Comparison of ENCODE assay signal across 1 cellular context in the genomic region with DNA sequence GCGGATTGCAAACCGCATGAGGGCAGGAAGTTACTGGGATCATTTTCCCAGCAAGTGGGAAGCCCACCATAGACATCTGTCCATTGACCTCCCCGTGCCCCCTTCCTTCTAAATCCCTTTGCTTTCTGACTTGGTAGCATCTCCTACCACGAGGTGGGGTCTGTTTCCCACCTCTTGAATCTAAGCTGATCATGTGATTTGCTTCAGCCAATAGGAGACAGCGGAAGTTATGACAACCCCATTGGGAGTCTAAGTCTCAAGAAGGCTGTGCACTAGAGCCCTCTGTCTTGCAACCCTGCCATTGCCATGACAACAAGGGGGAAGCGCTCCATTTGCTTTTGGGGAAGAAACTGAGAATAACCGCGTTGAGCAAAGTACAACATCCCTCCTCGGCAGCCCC.
A peak's percentile ranks its signal among the peaks of the same experiment; 100 is the strongest.
TF ChIP-seq lines count a peak whose summit lies in the region.

No MANE protein-coding gene starts in this region.

TF ChIP-seq in K562, 482 proteins besides CTCF, POLR2A, EP300 and RAD21 (continues in another document):
- TF ChIP-seq, protein P1, sequence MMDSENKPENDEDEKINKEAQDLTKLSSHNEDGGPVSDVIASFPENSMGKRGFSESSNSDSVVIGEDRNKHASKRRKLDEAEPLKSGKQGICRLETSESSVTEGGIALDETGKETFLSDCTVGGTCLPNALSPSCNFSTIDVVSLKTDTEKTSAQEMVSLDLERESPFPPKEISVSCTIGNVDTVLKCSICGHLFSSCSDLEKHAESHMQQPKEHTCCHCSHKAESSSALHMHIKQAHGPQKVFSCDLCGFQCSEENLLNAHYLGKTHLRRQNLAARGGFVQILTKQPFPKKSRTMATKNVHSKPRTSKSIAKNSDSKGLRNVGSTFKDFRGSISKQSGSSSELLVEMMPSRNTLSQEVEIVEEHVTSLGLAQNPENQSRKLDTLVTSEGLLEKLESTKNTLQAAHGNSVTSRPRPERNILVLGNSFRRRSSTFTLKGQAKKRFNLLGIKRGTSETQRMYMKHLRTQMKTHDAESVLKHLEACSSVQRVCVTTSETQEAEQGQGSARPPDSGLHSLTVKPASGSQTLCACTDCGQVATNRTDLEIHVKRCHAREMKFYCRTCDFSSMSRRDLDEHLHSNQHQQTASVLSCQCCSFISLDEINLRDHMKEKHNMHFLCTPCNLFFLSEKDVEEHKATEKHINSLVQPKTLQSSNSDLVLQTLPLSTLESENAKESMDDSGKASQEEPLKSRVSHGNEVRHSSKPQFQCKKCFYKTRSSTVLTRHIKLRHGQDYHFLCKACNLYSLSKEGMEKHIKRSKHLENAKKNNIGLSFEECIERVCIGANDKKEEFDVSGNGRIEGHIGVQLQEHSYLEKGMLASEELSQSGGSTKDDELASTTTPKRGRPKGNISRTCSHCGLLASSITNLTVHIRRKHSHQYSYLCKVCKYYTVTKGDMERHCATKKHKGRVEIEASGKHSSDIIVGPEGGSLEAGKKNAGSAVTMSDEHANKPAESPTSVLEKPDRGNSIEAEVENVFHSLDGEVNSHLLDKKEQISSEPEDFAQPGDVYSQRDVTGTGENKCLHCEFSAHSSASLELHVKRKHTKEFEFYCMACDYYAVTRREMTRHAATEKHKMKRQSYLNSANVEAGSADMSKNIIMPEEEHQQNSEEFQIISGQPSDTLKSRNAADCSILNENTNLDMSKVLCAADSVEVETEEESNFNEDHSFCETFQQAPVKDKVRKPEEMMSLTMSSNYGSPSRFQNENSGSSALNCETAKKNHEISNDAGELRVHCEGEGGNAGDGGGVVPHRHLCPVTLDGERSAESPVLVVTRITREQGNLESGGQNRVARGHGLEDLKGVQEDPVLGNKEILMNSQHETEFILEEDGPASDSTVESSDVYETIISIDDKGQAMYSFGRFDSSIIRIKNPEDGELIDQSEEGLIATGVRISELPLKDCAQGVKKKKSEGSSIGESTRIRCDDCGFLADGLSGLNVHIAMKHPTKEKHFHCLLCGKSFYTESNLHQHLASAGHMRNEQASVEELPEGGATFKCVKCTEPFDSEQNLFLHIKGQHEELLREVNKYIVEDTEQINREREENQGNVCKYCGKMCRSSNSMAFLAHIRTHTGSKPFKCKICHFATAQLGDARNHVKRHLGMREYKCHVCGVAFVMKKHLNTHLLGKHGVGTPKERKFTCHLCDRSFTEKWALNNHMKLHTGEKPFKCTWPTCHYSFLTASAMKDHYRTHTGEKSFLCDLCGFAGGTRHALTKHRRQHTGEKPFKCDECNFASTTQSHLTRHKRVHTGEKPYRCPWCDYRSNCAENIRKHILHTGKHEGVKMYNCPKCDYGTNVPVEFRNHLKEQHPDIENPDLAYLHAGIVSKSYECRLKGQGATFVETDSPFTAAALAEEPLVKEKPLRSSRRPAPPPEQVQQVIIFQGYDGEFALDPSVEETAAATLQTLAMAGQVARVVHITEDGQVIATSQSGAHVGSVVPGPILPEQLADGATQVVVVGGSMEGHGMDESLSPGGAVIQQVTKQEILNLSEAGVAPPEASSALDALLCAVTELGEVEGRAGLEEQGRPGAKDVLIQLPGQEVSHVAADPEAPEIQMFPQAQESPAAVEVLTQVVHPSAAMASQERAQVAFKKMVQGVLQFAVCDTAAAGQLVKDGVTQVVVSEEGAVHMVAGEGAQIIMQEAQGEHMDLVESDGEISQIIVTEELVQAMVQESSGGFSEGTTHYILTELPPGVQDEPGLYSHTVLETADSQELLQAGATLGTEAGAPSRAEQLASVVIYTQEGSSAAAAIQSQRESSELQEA (IDR thresholded peaks at IDR 0.05; ENCODE audit: low read depth) = no peak
- TF ChIP-seq MCM5 (IDR thresholded peaks at IDR 0.05; ENCODE audit: low read depth) (no peak), KAT8 (IDR thresholded peaks at IDR 0.05; ENCODE audit: low read depth) (no peak), LCOR (CRISPR knock-in tag; IDR thresholded peaks at IDR 0.05) (no peak), ZNF274 (IDR thresholded peaks at IDR 0.05; ENCODE audit: borderline replicate concordance, low read depth, low read length) (no peak), PHB (CRISPR knock-in tag; IDR thresholded peaks at IDR 0.05) (no peak), BMI1 (IDR thresholded peaks at IDR 0.05; ENCODE audit: low read length) (no peak), SP2 (IDR thresholded peaks at IDR 0.05; ENCODE audit: extremely low read depth, low read depth, low read length, poor library complexity, severe bottlenecking) (no peak), ZNF668 (CRISPR knock-in tag; IDR thresholded peaks at IDR 0.05) (no peak), ZNF436 (CRISPR knock-in tag; IDR thresholded peaks at IDR 0.05) (no peak), CCNT2 (IDR thresholded peaks at IDR 0.05; ENCODE audit: borderline replicate concordance, extremely low read depth, insufficient read length, low read depth, low read length) (no peak), NCOA2 (IDR thresholded peaks at IDR 0.05; ENCODE audit: partially characterized antibody in 2 of 2) (no peak), NFYB (IDR thresholded peaks at IDR 0.05; ENCODE audit: extremely low read depth, insufficient read length) (peak; percentile 58), ZNF644 (tag; IDR thresholded peaks at IDR 0.05; ENCODE audit: low read depth) (no peak), KLF6 (CRISPR knock-in tag; IDR thresholded peaks at IDR 0.05; ENCODE audit: borderline replicate concordance) (no peak), ZSCAN29 (IDR thresholded peaks at IDR 0.05) (no peak), ZNF316 (IDR thresholded peaks at IDR 0.05) (peak; percentile 55), RAD51 (IDR thresholded peaks at IDR 0.05; ENCODE audit: borderline replicate concordance, low read depth) (0 out of 2 replicates have a peak, but pooled peaks have one; percentile 33), L3MBTL2 (IDR thresholded peaks at IDR 0.05) (peak; percentile 46; the same call in 1 of the 2 replicates), MBD2 (IDR thresholded peaks at IDR 0.05; ENCODE audit: borderline replicate concordance, low read depth) (no peak), ZNF41 (CRISPR knock-in tag; conservative IDR thresholded peaks at IDR 0.05) (no peak), RFX1 (IDR thresholded peaks at IDR 0.05) (peak; percentile 65), SUPT5H (IDR thresholded peaks at IDR 0.05) (no peak), NCOA4 (IDR thresholded peaks at IDR 0.05; ENCODE audit: partially characterized antibody) (no peak), RFX5 (IDR thresholded peaks at IDR 0.05; ENCODE audit: low read depth, low read length) (no peak), ZNF408 (CRISPR knock-in tag; IDR thresholded peaks at IDR 0.05; ENCODE audit: low read depth) (no peak), ZNF778 (CRISPR knock-in tag; IDR thresholded peaks at IDR 0.05) (no peak)
- TF ChIP-seq, protein P2, sequence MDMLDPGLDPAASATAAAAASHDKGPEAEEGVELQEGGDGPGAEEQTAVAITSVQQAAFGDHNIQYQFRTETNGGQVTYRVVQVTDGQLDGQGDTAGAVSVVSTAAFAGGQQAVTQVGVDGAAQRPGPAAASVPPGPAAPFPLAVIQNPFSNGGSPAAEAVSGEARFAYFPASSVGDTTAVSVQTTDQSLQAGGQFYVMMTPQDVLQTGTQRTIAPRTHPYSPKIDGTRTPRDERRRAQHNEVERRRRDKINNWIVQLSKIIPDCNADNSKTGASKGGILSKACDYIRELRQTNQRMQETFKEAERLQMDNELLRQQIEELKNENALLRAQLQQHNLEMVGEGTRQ (CRISPR knock-in tag; IDR thresholded peaks at IDR 0.05) = 0 out of 2 replicates have a peak, but pooled peaks have one; percentile 21
- TF ChIP-seq, protein P3, sequence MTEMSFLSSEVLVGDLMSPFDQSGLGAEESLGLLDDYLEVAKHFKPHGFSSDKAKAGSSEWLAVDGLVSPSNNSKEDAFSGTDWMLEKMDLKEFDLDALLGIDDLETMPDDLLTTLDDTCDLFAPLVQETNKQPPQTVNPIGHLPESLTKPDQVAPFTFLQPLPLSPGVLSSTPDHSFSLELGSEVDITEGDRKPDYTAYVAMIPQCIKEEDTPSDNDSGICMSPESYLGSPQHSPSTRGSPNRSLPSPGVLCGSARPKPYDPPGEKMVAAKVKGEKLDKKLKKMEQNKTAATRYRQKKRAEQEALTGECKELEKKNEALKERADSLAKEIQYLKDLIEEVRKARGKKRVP (CRISPR knock-in tag; IDR thresholded peaks at IDR 0.05) = no peak
- TF ChIP-seq, protein P4, sequence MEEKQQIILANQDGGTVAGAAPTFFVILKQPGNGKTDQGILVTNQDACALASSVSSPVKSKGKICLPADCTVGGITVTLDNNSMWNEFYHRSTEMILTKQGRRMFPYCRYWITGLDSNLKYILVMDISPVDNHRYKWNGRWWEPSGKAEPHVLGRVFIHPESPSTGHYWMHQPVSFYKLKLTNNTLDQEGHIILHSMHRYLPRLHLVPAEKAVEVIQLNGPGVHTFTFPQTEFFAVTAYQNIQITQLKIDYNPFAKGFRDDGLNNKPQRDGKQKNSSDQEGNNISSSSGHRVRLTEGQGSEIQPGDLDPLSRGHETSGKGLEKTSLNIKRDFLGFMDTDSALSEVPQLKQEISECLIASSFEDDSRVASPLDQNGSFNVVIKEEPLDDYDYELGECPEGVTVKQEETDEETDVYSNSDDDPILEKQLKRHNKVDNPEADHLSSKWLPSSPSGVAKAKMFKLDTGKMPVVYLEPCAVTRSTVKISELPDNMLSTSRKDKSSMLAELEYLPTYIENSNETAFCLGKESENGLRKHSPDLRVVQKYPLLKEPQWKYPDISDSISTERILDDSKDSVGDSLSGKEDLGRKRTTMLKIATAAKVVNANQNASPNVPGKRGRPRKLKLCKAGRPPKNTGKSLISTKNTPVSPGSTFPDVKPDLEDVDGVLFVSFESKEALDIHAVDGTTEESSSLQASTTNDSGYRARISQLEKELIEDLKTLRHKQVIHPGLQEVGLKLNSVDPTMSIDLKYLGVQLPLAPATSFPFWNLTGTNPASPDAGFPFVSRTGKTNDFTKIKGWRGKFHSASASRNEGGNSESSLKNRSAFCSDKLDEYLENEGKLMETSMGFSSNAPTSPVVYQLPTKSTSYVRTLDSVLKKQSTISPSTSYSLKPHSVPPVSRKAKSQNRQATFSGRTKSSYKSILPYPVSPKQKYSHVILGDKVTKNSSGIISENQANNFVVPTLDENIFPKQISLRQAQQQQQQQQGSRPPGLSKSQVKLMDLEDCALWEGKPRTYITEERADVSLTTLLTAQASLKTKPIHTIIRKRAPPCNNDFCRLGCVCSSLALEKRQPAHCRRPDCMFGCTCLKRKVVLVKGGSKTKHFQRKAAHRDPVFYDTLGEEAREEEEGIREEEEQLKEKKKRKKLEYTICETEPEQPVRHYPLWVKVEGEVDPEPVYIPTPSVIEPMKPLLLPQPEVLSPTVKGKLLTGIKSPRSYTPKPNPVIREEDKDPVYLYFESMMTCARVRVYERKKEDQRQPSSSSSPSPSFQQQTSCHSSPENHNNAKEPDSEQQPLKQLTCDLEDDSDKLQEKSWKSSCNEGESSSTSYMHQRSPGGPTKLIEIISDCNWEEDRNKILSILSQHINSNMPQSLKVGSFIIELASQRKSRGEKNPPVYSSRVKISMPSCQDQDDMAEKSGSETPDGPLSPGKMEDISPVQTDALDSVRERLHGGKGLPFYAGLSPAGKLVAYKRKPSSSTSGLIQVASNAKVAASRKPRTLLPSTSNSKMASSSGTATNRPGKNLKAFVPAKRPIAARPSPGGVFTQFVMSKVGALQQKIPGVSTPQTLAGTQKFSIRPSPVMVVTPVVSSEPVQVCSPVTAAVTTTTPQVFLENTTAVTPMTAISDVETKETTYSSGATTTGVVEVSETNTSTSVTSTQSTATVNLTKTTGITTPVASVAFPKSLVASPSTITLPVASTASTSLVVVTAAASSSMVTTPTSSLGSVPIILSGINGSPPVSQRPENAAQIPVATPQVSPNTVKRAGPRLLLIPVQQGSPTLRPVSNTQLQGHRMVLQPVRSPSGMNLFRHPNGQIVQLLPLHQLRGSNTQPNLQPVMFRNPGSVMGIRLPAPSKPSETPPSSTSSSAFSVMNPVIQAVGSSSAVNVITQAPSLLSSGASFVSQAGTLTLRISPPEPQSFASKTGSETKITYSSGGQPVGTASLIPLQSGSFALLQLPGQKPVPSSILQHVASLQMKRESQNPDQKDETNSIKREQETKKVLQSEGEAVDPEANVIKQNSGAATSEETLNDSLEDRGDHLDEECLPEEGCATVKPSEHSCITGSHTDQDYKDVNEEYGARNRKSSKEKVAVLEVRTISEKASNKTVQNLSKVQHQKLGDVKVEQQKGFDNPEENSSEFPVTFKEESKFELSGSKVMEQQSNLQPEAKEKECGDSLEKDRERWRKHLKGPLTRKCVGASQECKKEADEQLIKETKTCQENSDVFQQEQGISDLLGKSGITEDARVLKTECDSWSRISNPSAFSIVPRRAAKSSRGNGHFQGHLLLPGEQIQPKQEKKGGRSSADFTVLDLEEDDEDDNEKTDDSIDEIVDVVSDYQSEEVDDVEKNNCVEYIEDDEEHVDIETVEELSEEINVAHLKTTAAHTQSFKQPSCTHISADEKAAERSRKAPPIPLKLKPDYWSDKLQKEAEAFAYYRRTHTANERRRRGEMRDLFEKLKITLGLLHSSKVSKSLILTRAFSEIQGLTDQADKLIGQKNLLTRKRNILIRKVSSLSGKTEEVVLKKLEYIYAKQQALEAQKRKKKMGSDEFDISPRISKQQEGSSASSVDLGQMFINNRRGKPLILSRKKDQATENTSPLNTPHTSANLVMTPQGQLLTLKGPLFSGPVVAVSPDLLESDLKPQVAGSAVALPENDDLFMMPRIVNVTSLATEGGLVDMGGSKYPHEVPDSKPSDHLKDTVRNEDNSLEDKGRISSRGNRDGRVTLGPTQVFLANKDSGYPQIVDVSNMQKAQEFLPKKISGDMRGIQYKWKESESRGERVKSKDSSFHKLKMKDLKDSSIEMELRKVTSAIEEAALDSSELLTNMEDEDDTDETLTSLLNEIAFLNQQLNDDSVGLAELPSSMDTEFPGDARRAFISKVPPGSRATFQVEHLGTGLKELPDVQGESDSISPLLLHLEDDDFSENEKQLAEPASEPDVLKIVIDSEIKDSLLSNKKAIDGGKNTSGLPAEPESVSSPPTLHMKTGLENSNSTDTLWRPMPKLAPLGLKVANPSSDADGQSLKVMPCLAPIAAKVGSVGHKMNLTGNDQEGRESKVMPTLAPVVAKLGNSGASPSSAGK (IDR thresholded peaks at IDR 0.05) = peak; percentile 49
- TF ChIP-seq, protein P5, sequence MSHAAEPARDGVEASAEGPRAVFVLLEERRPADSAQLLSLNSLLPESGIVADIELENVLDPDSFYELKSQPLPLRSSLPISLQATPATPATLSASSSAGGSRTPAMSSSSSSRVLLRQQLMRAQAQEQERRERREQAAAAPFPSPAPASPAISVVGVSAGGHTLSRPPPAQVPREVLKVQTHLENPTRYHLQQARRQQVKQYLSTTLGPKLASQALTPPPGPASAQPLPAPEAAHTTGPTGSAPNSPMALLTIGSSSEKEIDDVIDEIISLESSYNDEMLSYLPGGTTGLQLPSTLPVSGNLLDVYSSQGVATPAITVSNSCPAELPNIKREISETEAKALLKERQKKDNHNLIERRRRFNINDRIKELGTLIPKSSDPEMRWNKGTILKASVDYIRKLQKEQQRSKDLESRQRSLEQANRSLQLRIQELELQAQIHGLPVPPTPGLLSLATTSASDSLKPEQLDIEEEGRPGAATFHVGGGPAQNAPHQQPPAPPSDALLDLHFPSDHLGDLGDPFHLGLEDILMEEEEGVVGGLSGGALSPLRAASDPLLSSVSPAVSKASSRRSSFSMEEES (CRISPR knock-in tag; IDR thresholded peaks at IDR 0.05) = peak; percentile 39; the same call in 1 of the 2 replicates
- TF ChIP-seq, protein P6, sequence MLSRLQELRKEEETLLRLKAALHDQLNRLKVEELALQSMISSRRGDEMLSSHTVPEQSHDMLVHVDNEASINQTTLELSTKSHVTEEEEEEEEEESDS (CRISPR knock-in tag; IDR thresholded peaks at IDR 0.05) = no peak
